In genomic region chr6:105550961-105551625, GRCh38 we compare ENCODE assay signal across 1 cellular context.
TF ChIP-seq lines count a peak whose summit lies in the region.

No MANE protein-coding gene starts in this region.

TF ChIP-seq in HepG2, 621 proteins besides CTCF, POLR2A, EP300 and RAD21 (continued from another document):
- TF ChIP-seq, protein P1, sequence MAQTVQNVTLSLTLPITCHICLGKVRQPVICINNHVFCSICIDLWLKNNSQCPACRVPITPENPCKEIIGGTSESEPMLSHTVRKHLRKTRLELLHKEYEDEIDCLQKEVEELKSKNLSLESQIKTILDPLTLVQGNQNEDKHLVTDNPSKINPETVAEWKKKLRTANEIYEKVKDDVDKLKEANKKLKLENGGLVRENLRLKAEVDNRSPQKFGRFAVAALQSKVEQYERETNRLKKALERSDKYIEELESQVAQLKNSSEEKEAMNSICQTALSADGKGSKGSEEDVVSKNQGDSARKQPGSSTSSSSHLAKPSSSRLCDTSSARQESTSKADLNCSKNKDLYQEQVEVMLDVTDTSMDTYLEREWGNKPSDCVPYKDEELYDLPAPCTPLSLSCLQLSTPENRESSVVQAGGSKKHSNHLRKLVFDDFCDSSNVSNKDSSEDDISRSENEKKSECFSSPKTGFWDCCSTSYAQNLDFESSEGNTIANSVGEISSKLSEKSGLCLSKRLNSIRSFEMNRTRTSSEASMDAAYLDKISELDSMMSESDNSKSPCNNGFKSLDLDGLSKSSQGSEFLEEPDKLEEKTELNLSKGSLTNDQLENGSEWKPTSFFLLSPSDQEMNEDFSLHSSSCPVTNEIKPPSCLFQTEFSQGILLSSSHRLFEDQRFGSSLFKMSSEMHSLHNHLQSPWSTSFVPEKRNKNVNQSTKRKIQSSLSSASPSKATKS (CRISPR knock-in tag; IDR thresholded peaks at IDR 0.05) = no peak
